ENCODE assay signal across 1 cellular context in genomic region chr5:172119921-172120688, GRCh38.
TF ChIP-seq lines count a peak whose summit lies in the region.

No MANE protein-coding gene starts in this region.

TF ChIP-seq in WTC11, 78 proteins besides CTCF, POLR2A, EP300 and RAD21 (continued from another document):
- TF ChIP-seq E2F1 (CRISPR knock-in tag; IDR thresholded peaks at IDR 0.05) (no peak), SOX15 (CRISPR knock-in tag; IDR thresholded peaks at IDR 0.05) (no peak), SMAD4 (CRISPR knock-in tag; IDR thresholded peaks at IDR 0.05) (no peak)
TF ChIP-seq in WTC11: peak in this region for 0.
